9 cellular contexts compared by ENCODE assay signal in genomic region chr3:177591371-177591770, GRCh38.
DNase-seq lines count a peak whose midpoint lies in the region; ATAC-seq and TF ChIP-seq lines count a peak whose summit lies in the region.
"Had no signal": no experiment of that assay in that cellular context is flagged by ENCODE, and none has a peak within 500 bp of the region (broad histone marks: within the 10 kb centered on the region; RNA-seq: fewer than 3 reads in every experiment).

No MANE protein-coding gene starts in this region.

- no peak overlapping the region for H3K9ac ChIP-seq in neural progenitor cell

- no peaks in the 10 kb centered on the region for H3K36me3 ChIP-seq in neural progenitor cell

- H3K27me3 ChIP-seq in neural progenitor cell: no peaks in the 10 kb centered on the region

- peak; percentile 69 for ATAC-seq in GM19463 (IDR thresholded peaks at IDR 0.05; ENCODE audit: unreplicated experiment)
- ATAC-seq in HG03520 (IDR thresholded peaks at IDR 0.05; ENCODE audit: unreplicated experiment): peak; percentile 53

- intact Hi-C loops in MCF 10A (cut with micrococcal nuclease): loop anchor here (10.0 kb wide), 4 partner anchors 117 to 733 kb away; no protein-coding TSS in a partner anchor

- H3K4me3 Mint-ChIP-seq in MCF 10A (ENCODE audit: unreplicated experiment) (no peak overlapping the region), neural progenitor cell (peak overlapping the region; percentile 44)
- H3K4me3 Mint-ChIP-seq: activated T-cell treated with anti-CD3 and anti-CD28 coated beads, Interleukin-2, amount 50 U/mL, for 72 hours had no signal

- peaks cover 27% of the 10 kb centered on the region for H3K4me1 ChIP-seq in neural progenitor cell

- CTCF ChIA-PET in MCF 10A (lab: Yijun Ruan, JAX): interaction anchor here (0.6 to 1.6 kb wide), 5 partner anchors 112 to 733 kb away, joined by 3 to 4 read pairs (median 3); no protein-coding TSS in a partner anchor

- H3K79me2 ChIP-seq in neural progenitor cell (ENCODE audit: low read depth): no peaks in the 10 kb centered on the region

- H3K27ac Mint-ChIP-seq in MCF 10A (ENCODE audit: low read depth, unreplicated experiment) (peak overlapping the region; percentile 92), neural progenitor cell (peak overlapping the region; percentile 50)
- H3K27ac Mint-ChIP-seq: activated T-cell treated with anti-CD3 and anti-CD28 coated beads, Interleukin-2, amount 50 U/mL, for 72 hours had no signal

- TF ChIP-seq CTCF in C4-2B (conservative IDR thresholded peaks at IDR 0.05): no peak
- TF ChIP-seq CTCF in MCF 10A (IDR thresholded peaks at IDR 0.05; ENCODE audit: unreplicated experiment): no peak
- TF ChIP-seq CTCF in neural progenitor cell (IDR thresholded peaks at IDR 0.05): no peak

- H3F3A ChIP-seq in neural progenitor cell (ENCODE audit: low read depth): peaks cover 6% of the 10 kb centered on the region

- peak overlapping the region; percentile 18 for H3K4me2 ChIP-seq in neural progenitor cell

- DNase-seq in MCF 10A (ENCODE audit: unreplicated experiment) (peak; percentile 94), neural progenitor cell (ENCODE audit: low spot score) (no peak), dedifferentiated amniotic fluid mesenchymal stem cell (ENCODE audit: extremely low spot score) (no peak), NCI-H774 (lab: John Stamatoyannopoulos, UW) (no peak), cortex of kidney (lab: John Stamatoyannopoulos, UW) (no peak)
- DNase-seq: activated T-cell treated with anti-CD3 and anti-CD28 coated beads, Interleukin-2, amount 50 U/mL, for 72 hours had no signal

- H3K4me1 Mint-ChIP-seq in MCF 10A (ENCODE audit: insufficient read depth, unreplicated experiment) (peaks cover 62% of the 10 kb centered on the region), neural progenitor cell (peaks cover 51% of the 10 kb centered on the region)

- H3K9me3 ChIP-seq in neural progenitor cell (ENCODE audit: low read depth): no peaks in the 10 kb centered on the region

- no peak overlapping the region for H2AFZ ChIP-seq in neural progenitor cell (replicated peaks)

- POLR2A ChIA-PET in MCF 10A (lab: Yijun Ruan, JAX): interaction anchor here (0.6 to 2.9 kb wide), 8 partner anchors 24 to 720 kb away, joined by 3 to 10 read pairs (median 5); no protein-coding TSS in a partner anchor

- no peaks in the 10 kb centered on the region for H4K20me1 ChIP-seq in neural progenitor cell (ENCODE audit: low read depth)

- no peaks in the 10 kb centered on the region for H3K9me3 Mint-ChIP-seq in MCF 10A (ENCODE audit: unreplicated experiment)
- H3K9me3 Mint-ChIP-seq in neural progenitor cell: peaks cover 7% of the 10 kb centered on the region

- no peak overlapping the region for H3K4me3 ChIP-seq in neural progenitor cell

- BruUV-seq in MCF 10A (replicated peaks; lab: Mats Ljungman, UMichigan): no TSS peak

- H3K27ac ChIP-seq in C4-2B (peak overlapping the region; percentile 23; the same call in 1 of the 2 replicates), neural progenitor cell (no peak overlapping the region)

- no peaks in the 10 kb centered on the region for H3K27me3 Mint-ChIP-seq in MCF 10A (ENCODE audit: insufficient read depth, unreplicated experiment)
- peaks cover 7% of the 10 kb centered on the region for H3K27me3 Mint-ChIP-seq in neural progenitor cell (ENCODE audit: insufficient read depth, low read depth)

- H3K36me3 Mint-ChIP-seq in MCF 10A (ENCODE audit: insufficient read depth, unreplicated experiment): no peaks in the 10 kb centered on the region
- H3K36me3 Mint-ChIP-seq in neural progenitor cell: no peaks in the 10 kb centered on the region
